Comparison of ENCODE assay signal across 8 cellular contexts in the genomic region with DNA sequence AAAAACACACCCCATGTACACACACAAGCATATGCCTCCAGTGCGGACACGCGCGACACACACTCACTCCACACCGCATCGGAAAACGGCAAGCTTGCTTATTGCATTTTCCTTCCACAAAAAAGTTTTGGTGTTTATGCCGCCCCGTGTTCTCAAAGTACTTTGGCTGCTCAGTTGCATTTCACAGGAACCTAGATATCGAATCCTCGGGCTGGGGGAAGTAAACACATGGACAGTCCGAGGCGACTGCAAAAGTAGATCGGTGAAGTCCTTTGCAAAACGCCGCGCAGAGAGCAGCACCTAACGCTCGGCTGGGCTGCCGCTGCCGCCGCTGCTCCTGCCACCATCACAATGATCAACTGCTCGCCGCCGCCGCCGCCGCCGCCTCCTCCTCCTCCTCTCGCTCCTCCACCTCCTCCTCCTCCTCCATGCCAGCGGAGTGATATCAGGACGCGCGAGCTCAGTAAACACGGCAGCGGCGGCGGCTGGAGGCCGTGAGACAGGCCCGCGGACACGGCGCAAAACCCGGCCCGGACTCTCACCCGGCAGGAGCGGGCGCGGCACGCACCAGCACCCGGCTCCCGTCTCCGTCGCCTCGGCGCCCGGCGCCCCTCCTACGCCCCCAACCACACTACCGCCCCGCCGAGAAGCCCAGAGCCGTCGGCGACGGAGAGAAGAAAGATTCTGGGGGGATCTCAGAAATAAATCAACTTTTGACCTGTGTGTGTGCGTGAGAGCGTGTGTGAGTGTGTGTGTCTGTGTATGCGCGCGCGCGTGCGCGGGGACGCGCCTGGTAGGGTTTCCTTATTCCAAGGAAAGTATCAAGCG. TPM values are rescaled to one million over a fixed set of nuclear protein-coding genes. Genes with fewer than 3 reads are reported as not detected.
A peak's percentile ranks its signal among the peaks of the same experiment; 100 is the strongest.
DNase-seq lines count a peak whose midpoint lies in the region; ATAC-seq and TF ChIP-seq lines count a peak whose summit lies in the region.

A gene (minus strand): TSS at position 441 of the 828 bp plus-strand sequence. CDS start 857 bp downstream, outside the sequence.

- DNase-seq in NCI-H345 treated with DMSO at 0.1 percent for 48 hours (lab: John Stamatoyannopoulos, UW; ENCODE audit: unreplicated experiment) (peak; percentile 69), cardiac fibroblast (ENCODE audit: low read depth in 2 of 2) (peak; percentile 97 to 99), immature natural killer cell (peak; percentile 81 to 84 (median 81))
- peak; percentile 45 to 62 (median 59) for DNase-seq in activated CD4-positive, CD25-positive, alpha-beta regulatory T cell (lab: John Stamatoyannopoulos, UW)

- no peaks in the 10 kb centered on the region for H3K9me3 Mint-ChIP-seq in immature natural killer cell

- peaks cover 8 to 26% (median 26%) of the 10 kb centered on the region in 3 donors for H3K27me3 Mint-ChIP-seq in immature natural killer cell (ENCODE audit: low read depth in 3 of 3)

- ATAC-seq in HG03175 (IDR thresholded peaks at IDR 0.05; ENCODE audit: unreplicated experiment) (peak; percentile 57), GM21367 (IDR thresholded peaks at IDR 0.05; ENCODE audit: unreplicated experiment) (no peak)

- TF ChIP-seq CTCF in GM12875 (IDR thresholded peaks at IDR 0.05; ENCODE audit: borderline replicate concordance, insufficient read depth, low read depth, low read length) (no peak), cardiac fibroblast (IDR thresholded peaks at IDR 0.05; ENCODE audit: low read depth, low read length) (no peak)

- H3K36me3 Mint-ChIP-seq in immature natural killer cell: no peaks in the 10 kb centered on the region

- peak within 1 kb of the TSS; percentile 56 to 86 (median 71) for H3K27ac Mint-ChIP-seq in immature natural killer cell

- peaks cover 27 to 30% of the 10 kb centered on the region in 2 donors for H3K4me1 Mint-ChIP-seq in immature natural killer cell

- peak within 1 kb of the TSS; percentile 90 to 97 (median 94) for H3K4me3 Mint-ChIP-seq in immature natural killer cell

- H3K4me3 ChIP-seq in GM12875 (ENCODE audit: low read depth, low read length) (peak within 1 kb of the TSS; percentile 40), cardiac fibroblast (replicated peaks in 1 of 2; ENCODE audit: low read depth in 2 of 2, low read length in 2 of 2) (peak within 1 kb of the TSS; percentile 77 to 91), skin epidermis (peak within 1 kb of the TSS; percentile 68 to 91 (median 82))

- peak within 1 kb of the TSS; percentile 72 to 100 (median 93) for H3K27ac ChIP-seq in skin epidermis

RNA-seq across cellular contexts. Expression of the gene that starts here (rescaled TPM):
- 1 to 10 TPM in 1 of 3 donors, under 1 TPM in 1, not detected in 1; 0.41 to 1.2 TPM for polyA plus RNA-seq in immature natural killer cell
